Comparison of ENCODE assay signal across 1 cellular context in genomic region chr4:156962069-156962377, GRCh38.
TF ChIP-seq lines count a peak whose summit lies in the region.

No MANE protein-coding gene starts in this region.

TF ChIP-seq in IMR-90, 13 proteins besides CTCF, POLR2A, EP300 and RAD21 (continued from another document):
- no peak for TF ChIP-seq BHLHE40 (IDR thresholded peaks at IDR 0.05; ENCODE audit: low read depth, low read length)
- TF ChIP-seq RFX5 (IDR thresholded peaks at IDR 0.05; ENCODE audit: low read depth, low read length), result no peak
